ENCODE assay signal across 8 cellular contexts in the genomic region with DNA sequence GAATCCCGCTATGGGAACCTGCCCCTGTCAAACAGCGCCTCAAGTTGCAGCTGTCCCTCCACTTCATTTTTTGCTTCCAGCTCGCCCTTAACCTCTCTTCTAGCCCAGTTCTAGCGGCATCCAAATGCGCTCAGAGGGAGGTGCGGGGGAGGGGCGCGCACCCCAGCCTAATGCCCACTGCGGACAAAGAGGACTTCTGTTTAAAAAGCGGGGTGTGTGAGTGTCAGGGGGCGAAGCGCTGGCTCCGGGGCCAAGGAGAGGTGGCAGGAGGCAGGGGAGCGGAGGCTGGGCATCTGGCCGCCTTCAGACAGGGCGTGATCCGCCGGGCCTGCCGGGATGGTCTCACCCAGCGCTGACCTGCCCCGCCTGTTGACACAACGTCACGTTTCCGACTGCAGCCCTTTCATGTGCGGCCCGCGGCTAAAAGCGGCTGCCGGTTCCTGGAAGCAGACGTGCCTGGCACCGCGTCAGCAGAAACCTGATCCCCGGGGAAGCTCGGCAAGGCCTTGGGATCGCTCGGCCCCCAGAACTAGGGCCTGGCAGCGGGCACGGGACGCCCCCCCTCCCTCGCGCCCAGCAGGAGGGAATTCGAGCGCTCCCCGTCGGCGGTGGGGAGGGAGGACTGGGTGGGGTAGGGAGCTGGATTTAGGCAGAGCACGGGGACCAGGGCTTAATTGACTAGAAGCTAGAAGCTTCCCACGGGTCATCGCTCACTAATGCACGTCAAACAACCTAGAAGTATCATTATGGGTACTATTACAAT.
DNase-seq lines count a peak whose midpoint lies in the region; ATAC-seq and TF ChIP-seq lines count a peak whose summit lies in the region.

No MANE protein-coding gene starts in this region.

- H3K4me3 ChIP-seq in coronary artery: peak overlapping the region; percentile 67

- peak overlapping the region; percentile 88 to 93 for H3K27ac ChIP-seq in coronary artery

- no peak for TF ChIP-seq CTCF in coronary artery (IDR thresholded peaks at IDR 0.05)

- DNase-seq in AG08395 (ENCODE audit: low spot score): peak; percentile 87
- peak; percentile 99 for DNase-seq in NCI-H226
- DNase-seq in activated CD4-positive, alpha-beta T cell treated with anti-CD3 and anti-CD28 coated beads for 4 hours: peak; percentile 56 to 65
- peak; percentile 99 for DNase-seq in coronary artery (ENCODE audit: low spot score)
- DNase-seq in left kidney (ENCODE audit: low read depth, low spot score): peak; percentile 98
- DNase-seq in stimulated activated CD4-positive, alpha-beta T cell treated with anti-CD3 and anti-CD28 coated beads, Interleukin-1b, Interleukin-23, amount 100 ng/mL, for 48 hours: peak; percentile 73

- ATAC-seq in GM18867 (IDR thresholded peaks at IDR 0.05; ENCODE audit: unreplicated experiment) (peak; percentile 66), HG03066 (IDR thresholded peaks at IDR 0.05; ENCODE audit: low read depth, unreplicated experiment) (peak; percentile 52)

Comparison
In these comparisons a context has a peak if more than half of its experiments do, and no peak if none do; other contexts are left out.
1. Peak in every context shown above with its lines: DNase-seq, ATAC-seq, H3K4me3 ChIP-seq and H3K27ac ChIP-seq.